In the genomic region with DNA sequence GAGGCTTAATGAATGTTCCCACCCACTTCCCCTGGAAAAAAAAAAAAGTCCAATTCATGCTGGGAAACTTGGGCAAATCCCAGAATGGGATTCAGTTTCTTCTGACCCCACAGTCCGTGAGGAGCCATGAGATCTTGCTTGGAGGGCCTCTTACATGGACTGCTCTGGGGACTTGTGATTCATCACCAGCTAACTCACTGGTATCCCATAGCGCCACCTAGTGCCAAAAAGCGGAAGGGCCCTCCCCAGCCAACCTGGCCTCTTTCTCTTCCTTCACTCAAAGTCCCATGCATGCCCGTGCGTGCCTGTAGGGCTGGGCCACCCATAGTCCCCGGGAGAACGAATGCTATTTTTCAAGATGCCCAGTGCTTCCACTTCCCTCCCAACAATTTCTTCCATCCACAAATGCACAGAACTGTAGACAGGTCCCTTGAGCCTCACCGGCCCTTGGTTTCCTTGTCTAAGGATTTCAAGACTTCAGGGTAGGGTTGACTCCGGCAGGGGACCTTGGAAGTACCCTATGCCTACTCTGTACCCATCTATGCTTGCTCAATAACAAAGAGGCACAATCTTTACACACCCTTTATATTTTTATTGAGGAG, we compare ENCODE assay signal across 8 cellular contexts. TPM values are rescaled to one million over a fixed set of nuclear protein-coding genes. Genes with fewer than 3 reads are reported as not detected.
A peak's percentile ranks its signal among the peaks of the same experiment; 100 is the strongest.
DNase-seq lines count a peak whose midpoint lies in the region; ATAC-seq and TF ChIP-seq lines count a peak whose summit lies in the region.

No MANE protein-coding gene starts in this region.

- no peaks in the 10 kb centered on the region for H4K20me1 ChIP-seq in Loucy (ENCODE audit: insufficient read depth, low read length, poor library complexity, severe bottlenecking)

- peak overlapping the region; percentile 66 for H3K9ac ChIP-seq in Loucy (ENCODE audit: low read depth, low read length, poor library complexity, severe bottlenecking)

- no peaks in the 10 kb centered on the region for H3K9me2 ChIP-seq in Loucy (replicated peaks; ENCODE audit: low read depth, low read length)

- no peak overlapping the region for H3K27ac ChIP-seq in RWPE2 (ENCODE audit: poor library complexity, severe bottlenecking)
- H3K27ac ChIP-seq in foreskin keratinocyte, result no peak overlapping the region

- no peaks in the 10 kb centered on the region for H3K9me3 ChIP-seq in Loucy (ENCODE audit: insufficient read depth, low read depth, low read length)
- no peaks in the 10 kb centered on the region for H3K9me3 ChIP-seq in RWPE2 (ENCODE audit: severe bottlenecking)

- no peak overlapping the region for H3K27ac Mint-ChIP-seq in activated T-helper 2 cell treated with anti-CD3 and anti-CD28 coated beads, Interferon-gamma antibody, Interleukin-2, Interleukin-4, amounts not matched to agents 10 μg/mL and 5 μg/mL and 100 μg/mL, durations not matched to agents 14 hours and 24 hours and 36 hours

- H3K79me2 ChIP-seq in Loucy (ENCODE audit: insufficient read depth, low read length), result no peaks in the 10 kb centered on the region

- DNase-seq in DMS53 (lab: John Stamatoyannopoulos, UW) (peak; percentile 84), RWPE2 (ENCODE audit: low spot score) (no peak), foreskin keratinocyte (peak; percentile 28 to 64), occipital lobe (lab: John Stamatoyannopoulos, UW) (peak; percentile 70), superior temporal gyrus (ENCODE audit: extremely low spot score) (peak; percentile 83)
- DNase-seq in activated T-helper 2 cell treated with anti-CD3 and anti-CD28 coated beads, Interferon-gamma antibody, Interleukin-2, Interleukin-4, amounts not matched to agents 10 μg/mL and 5 μg/mL and 100 μg/mL, durations not matched to agents 14 hours and 24 hours and 36 hours (ENCODE audit: low spot score), result peak; percentile 66

- H3K4me2 ChIP-seq in Loucy (ENCODE audit: low read depth, low read length, poor library complexity, severe bottlenecking), result no peak overlapping the region

- TF ChIP-seq CTCF in Loucy (conservative IDR thresholded peaks at IDR 0.05; ENCODE audit: low read length) (peak; percentile 74), RWPE2 (IDR thresholded peaks at IDR 0.05; ENCODE audit: poor library complexity, severe bottlenecking) (peak; percentile 74), foreskin keratinocyte (conservative IDR thresholded peaks at IDR 0.05) (peak; percentile 88)

- H3K4me3 ChIP-seq in Loucy (ENCODE audit: low read length, poor library complexity, severe bottlenecking), result no peak overlapping the region
- no peak overlapping the region for H3K4me3 ChIP-seq in RWPE2 (ENCODE audit: severe bottlenecking)

- H3K4me1 ChIP-seq in Loucy (ENCODE audit: insufficient read depth, low read length, poor library complexity, severe bottlenecking) (peaks cover 56% of the 10 kb centered on the region), RWPE2 (ENCODE audit: insufficient read depth, poor library complexity, severe bottlenecking) (peaks cover 2% of the 10 kb centered on the region), foreskin keratinocyte (no peaks in the 10 kb centered on the region)

- H3K36me3 Mint-ChIP-seq in activated T-helper 2 cell treated with anti-CD3 and anti-CD28 coated beads, Interferon-gamma antibody, Interleukin-2, Interleukin-4, amounts not matched to agents 10 μg/mL and 5 μg/mL and 100 μg/mL, durations not matched to agents 14 hours and 24 hours and 36 hours (ENCODE audit: low read depth), result no peaks in the 10 kb centered on the region

- no peaks in the 10 kb centered on the region for H3K9me3 Mint-ChIP-seq in activated T-helper 2 cell treated with anti-CD3 and anti-CD28 coated beads, Interferon-gamma antibody, Interleukin-2, Interleukin-4, amounts not matched to agents 10 μg/mL and 5 μg/mL and 100 μg/mL, durations not matched to agents 14 hours and 24 hours and 36 hours

- H2AFZ ChIP-seq in Loucy (ENCODE audit: low read length), result no peak overlapping the region

- peak; percentile 72 for ATAC-seq in GM21576 (IDR thresholded peaks at IDR 0.05; ENCODE audit: unreplicated experiment)
- peak; percentile 89 for ATAC-seq in RWPE2 (ENCODE audit: low read depth)
- peak; percentile 86 for ATAC-seq in foreskin keratinocyte

- intact Hi-C loops in activated T-helper 2 cell treated with anti-CD3 and anti-CD28 coated beads, Interferon-gamma antibody, Interleukin-2, Interleukin-4, amounts not matched to agents 10 μg/mL and 5 μg/mL and 100 μg/mL, durations not matched to agents 14 hours and 24 hours and 36 hours (cut with micrococcal nuclease), result loop anchor here (1.0 kb wide), 2 partner anchors 107 to 127 kb away; no protein-coding TSS in a partner anchor

- H3K27me3 Mint-ChIP-seq in activated T-helper 2 cell treated with anti-CD3 and anti-CD28 coated beads, Interferon-gamma antibody, Interleukin-2, Interleukin-4, amounts not matched to agents 10 μg/mL and 5 μg/mL and 100 μg/mL, durations not matched to agents 14 hours and 24 hours and 36 hours (ENCODE audit: low read depth), result peaks cover 40% of the 10 kb centered on the region

- H3K4me3 Mint-ChIP-seq in activated T-helper 2 cell treated with anti-CD3 and anti-CD28 coated beads, Interferon-gamma antibody, Interleukin-2, Interleukin-4, amounts not matched to agents 10 μg/mL and 5 μg/mL and 100 μg/mL, durations not matched to agents 14 hours and 24 hours and 36 hours (ENCODE audit: low read depth), result no peak overlapping the region

- H3K27me3 ChIP-seq in Loucy (ENCODE audit: insufficient read depth, low read length, poor library complexity, severe bottlenecking), result no peaks in the 10 kb centered on the region
- no peaks in the 10 kb centered on the region for H3K27me3 ChIP-seq in RWPE2 (ENCODE audit: insufficient read depth, poor library complexity, severe bottlenecking)
- H3K27me3 ChIP-seq in foreskin keratinocyte, result peaks cover 14% of the 10 kb centered on the region

- H3K4me1 Mint-ChIP-seq in activated T-helper 2 cell treated with anti-CD3 and anti-CD28 coated beads, Interferon-gamma antibody, Interleukin-2, Interleukin-4, amounts not matched to agents 10 μg/mL and 5 μg/mL and 100 μg/mL, durations not matched to agents 14 hours and 24 hours and 36 hours (ENCODE audit: low read depth), result peaks cover 19% of the 10 kb centered on the region

- no peaks in the 10 kb centered on the region for H3K36me3 ChIP-seq in Loucy (ENCODE audit: insufficient read depth, low read length)
- H3K36me3 ChIP-seq in RWPE2 (ENCODE audit: low read depth), result no peaks in the 10 kb centered on the region

- H3F3A ChIP-seq in Loucy (ENCODE audit: low read depth), result no peaks in the 10 kb centered on the region

RNA-seq across cellular contexts. Expression of a gene that starts 5.1 kb away (rescaled TPM):
- total RNA-seq in activated T-helper 2 cell treated with anti-CD3 and anti-CD28 coated beads, Interferon-gamma antibody, Interleukin-2, Interleukin-4, amounts not matched to agents 10 μg/mL and 5 μg/mL and 100 μg/mL, durations not matched to agents 14 hours and 24 hours and 36 hours, result 0.23 and 0.25 TPM in 2 replicates
- total RNA-seq in foreskin keratinocyte (0.14 TPM in 2 replicates), occipital lobe (3.4 TPM)
- 0.14 and 0.15 TPM in 2 replicates for polyA plus RNA-seq in foreskin keratinocyte

RNA-seq across cellular contexts. Expression of a gene that starts 54.9 kb away (rescaled TPM):
- 13.5 and 16.8 TPM in 2 replicates for total RNA-seq in activated T-helper 2 cell treated with anti-CD3 and anti-CD28 coated beads, Interferon-gamma antibody, Interleukin-2, Interleukin-4, amounts not matched to agents 10 μg/mL and 5 μg/mL and 100 μg/mL, durations not matched to agents 14 hours and 24 hours and 36 hours
- total RNA-seq in foreskin keratinocyte, result 22.2 and 23.5 TPM in 2 replicates
- polyA plus RNA-seq in foreskin keratinocyte, result 36.7 and 41.5 TPM in 2 replicates
- total RNA-seq in occipital lobe, result 13.7 TPM
